In the genomic region with DNA sequence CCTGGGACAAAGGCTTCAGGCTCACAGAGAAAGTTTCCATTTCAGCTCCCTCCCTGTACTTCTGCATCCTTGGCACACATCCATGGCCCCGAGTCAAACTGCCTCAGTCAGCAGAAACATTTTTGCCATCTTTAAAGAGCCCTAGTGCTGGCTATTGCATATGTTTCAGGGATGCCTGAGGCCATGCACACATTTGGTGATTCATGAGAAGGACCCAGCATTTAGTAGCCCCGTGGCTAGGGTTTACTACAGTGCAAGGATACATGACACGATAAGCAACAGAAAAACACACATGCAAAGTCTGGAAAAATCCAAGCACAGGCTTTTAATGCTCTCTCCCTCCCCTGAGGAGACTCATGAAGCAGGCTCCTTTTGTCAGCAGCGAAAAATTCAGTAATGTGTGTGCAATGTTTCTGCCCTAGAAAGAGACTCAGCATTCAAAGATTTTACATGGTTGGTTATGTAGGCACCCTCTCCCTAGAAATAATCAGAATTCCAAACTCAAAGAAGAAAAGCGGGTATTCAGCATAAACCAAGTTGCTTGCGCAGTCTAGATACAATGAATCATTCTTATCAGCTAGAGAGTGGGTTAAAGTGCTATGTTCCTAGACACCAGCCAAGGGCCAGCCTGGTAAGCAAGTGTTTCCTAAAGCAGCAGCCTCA, we compare ENCODE assay signal across 1 cellular context.
TF ChIP-seq lines count a peak whose summit lies in the region.

No MANE protein-coding gene starts in this region.

TF ChIP-seq in HepG2, 621 proteins besides CTCF, POLR2A, EP300 and RAD21:
- TF ChIP-seq MAFK (conservative IDR thresholded peaks at IDR 0.05 in 1 of 2, IDR thresholded peaks at IDR 0.05 in 1 of 2; ENCODE audit: low read length in 2 of 2) (peak; percentile 69 to 83), MAFF (IDR thresholded peaks at IDR 0.05; ENCODE audit: low read depth, low read length) (peak; percentile 69), FOSL2 (CRISPR knock-in tag; IDR thresholded peaks at IDR 0.05) (no peak)
